ENCODE assay signal across 2 cellular contexts in genomic region chr5:53560028-53560427, GRCh38.
TF ChIP-seq lines count a peak whose summit lies in the region.

No MANE protein-coding gene starts in this region.

TF ChIP-seq in A549, 52 proteins besides CTCF, POLR2A, EP300 and RAD21 (continued from another document):
- no peak for TF ChIP-seq POLR2AphosphoS2 (conservative IDR thresholded peaks at IDR 0.05; ENCODE audit: low read length)
- TF ChIP-seq KDM5A (IDR thresholded peaks at IDR 0.05) = no peak
- TF ChIP-seq NFE2L2 (conservative IDR thresholded peaks at IDR 0.05; ENCODE audit: low read length) = no peak
- no peak for TF ChIP-seq SMC3 (IDR thresholded peaks at IDR 0.05)
- TF ChIP-seq SREBF2 (IDR thresholded peaks at IDR 0.05) = no peak
- TF ChIP-seq HMGXB4 (CRISPR knock-in tag; IDR thresholded peaks at IDR 0.05; ENCODE audit: borderline replicate concordance) = no peak
- TF ChIP-seq ZSCAN20 (CRISPR knock-in tag; IDR thresholded peaks at IDR 0.05) = no peak
- no peak for TF ChIP-seq E2F6 (IDR thresholded peaks at IDR 0.05; ENCODE audit: borderline replicate concordance, low read depth)
- no peak for TF ChIP-seq MAZ (IDR thresholded peaks at IDR 0.05; ENCODE audit: borderline replicate concordance, low read depth, low read length)
- TF ChIP-seq NPAS2 (CRISPR knock-in tag; IDR thresholded peaks at IDR 0.05; ENCODE audit: borderline replicate concordance) = no peak
- no peak for TF ChIP-seq HES2 (IDR thresholded peaks at IDR 0.05)
- no peak for TF ChIP-seq GATA3 (IDR thresholded peaks at IDR 0.05; ENCODE audit: borderline replicate concordance)
- TF ChIP-seq ESRRA (IDR thresholded peaks at IDR 0.05; ENCODE audit: borderline replicate concordance, low read length) = no peak
- TF ChIP-seq HOXB5 (CRISPR knock-in tag; IDR thresholded peaks at IDR 0.05) = no peak

TF ChIP-seq in GM12878, 131 proteins besides CTCF, POLR2A, EP300 and RAD21 (continued from another document):
- TF ChIP-seq E2F8 (IDR thresholded peaks at IDR 0.05; ENCODE audit: low read depth, partially characterized antibody) (no peak), ZNF274 (IDR thresholded peaks at IDR 0.05; ENCODE audit: insufficient read depth, insufficient read length) (no peak), ZBTB4 (CRISPR knock-in tag; IDR thresholded peaks at IDR 0.05) (no peak), NKRF (conservative IDR thresholded peaks at IDR 0.05) (no peak), BCLAF1 (IDR thresholded peaks at IDR 0.05) (no peak), ZNF622 (IDR thresholded peaks at IDR 0.05) (no peak), ATF3 (IDR thresholded peaks at IDR 0.05; ENCODE audit: borderline replicate concordance, extremely low read depth, low read depth, low read length) (no peak), MYB (IDR thresholded peaks at IDR 0.05; ENCODE audit: borderline replicate concordance, low read depth, low read length) (no peak), POU2F2 (IDR thresholded peaks at IDR 0.05; ENCODE audit: borderline replicate concordance, low read depth, low read length) (no peak), LARP7 (IDR thresholded peaks at IDR 0.05) (no peak), ETV6 (conservative IDR thresholded peaks at IDR 0.05 in 1 of 2, IDR thresholded peaks at IDR 0.05 in 1 of 2; ENCODE audit: borderline replicate concordance in 1 of 2, low read depth in 1 of 2) (no peak)
